11 cellular contexts compared by ENCODE assay signal in the genomic region with DNA sequence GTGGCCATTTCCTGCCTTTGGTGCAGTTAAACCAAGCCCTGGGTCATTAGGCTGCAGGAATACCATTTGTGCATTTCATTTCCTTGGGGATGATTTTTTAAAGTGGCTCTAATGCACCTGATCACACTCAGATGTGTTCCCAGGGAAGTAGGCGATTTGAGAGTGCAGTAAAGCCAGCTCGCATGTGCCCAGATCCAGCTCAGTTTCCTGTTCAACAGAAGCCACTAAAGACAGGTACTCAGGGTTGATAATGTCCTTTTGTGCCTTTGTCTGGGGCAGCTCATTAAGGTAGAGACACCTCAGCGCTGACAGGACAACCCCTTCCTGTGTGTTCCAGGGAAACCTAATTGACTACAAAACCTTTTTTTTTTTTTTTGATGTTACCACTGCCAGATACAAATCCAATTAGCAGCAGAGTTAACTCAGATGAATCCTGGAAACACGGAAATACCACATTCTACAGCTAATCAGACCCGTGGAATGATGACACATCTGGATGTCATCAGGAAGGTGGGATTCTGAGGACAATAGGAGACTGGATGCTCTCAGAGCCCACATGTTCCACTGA. TPM values are rescaled to one million over a fixed set of nuclear protein-coding genes. Genes with fewer than 3 reads are reported as not detected.
DNase-seq lines count a peak whose midpoint lies in the region; ATAC-seq and TF ChIP-seq lines count a peak whose summit lies in the region.
"Had no signal": no experiment of that assay in that cellular context is flagged by ENCODE, and none has a peak within 500 bp of the region (broad histone marks: within the 10 kb centered on the region; RNA-seq: fewer than 3 reads in every experiment).

No MANE protein-coding gene starts in this region.

- H3K27me3 ChIP-seq in breast epithelium (no peaks in the 10 kb centered on the region), ectodermal cell (ENCODE audit: control insufficient read depth, insufficient read depth, low read length, poor library complexity, severe bottlenecking) (no peaks in the 10 kb centered on the region), Karpas-422 (ENCODE audit: low read length) (no peaks in the 10 kb centered on the region)

- H4K20me1 ChIP-seq in Karpas-422 (ENCODE audit: insufficient read depth, low read depth, low read length): no peaks in the 10 kb centered on the region

- TF ChIP-seq CTCF in breast epithelium (IDR thresholded peaks at IDR 0.05): no peak
- TF ChIP-seq CTCF in MCF 10A (IDR thresholded peaks at IDR 0.05; ENCODE audit: unreplicated experiment): no peak

- H3K36me3 ChIP-seq in breast epithelium: no peaks in the 10 kb centered on the region
- no peaks in the 10 kb centered on the region for H3K36me3 ChIP-seq in ectodermal cell (ENCODE audit: control insufficient read depth, insufficient read depth, low read length)
- no peaks in the 10 kb centered on the region for H3K36me3 ChIP-seq in Karpas-422 (ENCODE audit: insufficient read depth, low read length)

- no peaks in the 10 kb centered on the region for H3K36me3 Mint-ChIP-seq in MCF 10A (ENCODE audit: insufficient read depth, unreplicated experiment)

- POLR2A ChIA-PET in MCF 10A (lab: Yijun Ruan, JAX): no interaction called here

- 87 to 91% methylated on average over 5 of the region's 5 CpGs for WGBS in ectodermal cell, 2 experiments

- intact Hi-C loops in breast epithelium (cut with DNase I; ENCODE audit: low total_unique reads) (no loop called here), MCF 10A (cut with micrococcal nuclease) (no loop called here)

- no peak for TF ChIP-seq POLR2A in breast epithelium (IDR thresholded peaks at IDR 0.05)

- H3K4me1 ChIP-seq in breast epithelium: no peaks in the 10 kb centered on the region
- H3K4me1 ChIP-seq in ectodermal cell (ENCODE audit: control insufficient read depth, insufficient read depth, low read length): peaks cover 21% of the 10 kb centered on the region
- H3K4me1 ChIP-seq in Karpas-422 (ENCODE audit: low read length): no peaks in the 10 kb centered on the region

- no peaks in the 10 kb centered on the region for H3K79me2 ChIP-seq in Karpas-422 (ENCODE audit: low read length)

- H3K9ac ChIP-seq in Karpas-422 (ENCODE audit: low read length): no peak overlapping the region

- H3K27ac Mint-ChIP-seq in MCF 10A (ENCODE audit: low read depth, unreplicated experiment): no peak overlapping the region
- peak overlapping the region; percentile 98 to 99 for H3K27ac Mint-ChIP-seq in stimulated activated naive CD8-positive, alpha-beta T cell treated with anti-CD3 and anti-CD28 coated beads, Interleukin-15, amount 100 ng/mL, for 72 hours

- H3K4me1 Mint-ChIP-seq in MCF 10A (ENCODE audit: insufficient read depth, unreplicated experiment): peaks cover 18% of the 10 kb centered on the region
- H3K4me1 Mint-ChIP-seq in stimulated activated naive CD8-positive, alpha-beta T cell treated with anti-CD3 and anti-CD28 coated beads, Interleukin-15, amount 100 ng/mL, for 72 hours: peaks cover 73% of the 10 kb centered on the region

- H3K9me3 ChIP-seq in breast epithelium (no peaks in the 10 kb centered on the region), ectodermal cell (ENCODE audit: control insufficient read depth, low read length) (no peaks in the 10 kb centered on the region), Karpas-422 (ENCODE audit: low read length) (no peaks in the 10 kb centered on the region)

- CTCF ChIA-PET in MCF 10A (lab: Yijun Ruan, JAX): interaction anchor here (1.5 kb wide), 1 partner anchor 206 kb away, joined by 8 read pairs; no protein-coding TSS in a partner anchor

- H2AFZ ChIP-seq in Karpas-422 (ENCODE audit: low read length): no peak overlapping the region

- H3K27ac ChIP-seq in breast epithelium (peak overlapping the region; percentile 79 to 89), ectodermal cell (ENCODE audit: insufficient read depth, low read depth, low read length, poor library complexity, severe bottlenecking) (peak overlapping the region; percentile 33), Karpas-422 (ENCODE audit: low read length) (no peak overlapping the region)
- H3K27ac ChIP-seq: SK-N-MC had no signal

- no peaks in the 10 kb centered on the region for H3K9me2 ChIP-seq in Karpas-422 (replicated peaks; ENCODE audit: insufficient read depth, low read length)

- H3K4me3 ChIP-seq in breast epithelium (no peak overlapping the region), ectodermal cell (ENCODE audit: insufficient read depth, low read depth, low read length) (no peak overlapping the region), Karpas-422 (ENCODE audit: low read length) (no peak overlapping the region)
- H3K4me3 ChIP-seq: SK-N-MC had no signal

- H3K4me3 Mint-ChIP-seq in MCF 10A (ENCODE audit: unreplicated experiment): no peak overlapping the region
- H3K4me3 Mint-ChIP-seq in stimulated activated naive CD8-positive, alpha-beta T cell treated with anti-CD3 and anti-CD28 coated beads, Interleukin-15, amount 100 ng/mL, for 72 hours: peak overlapping the region; percentile 59 to 84

- no peaks in the 10 kb centered on the region for H3K9me3 Mint-ChIP-seq in MCF 10A (ENCODE audit: unreplicated experiment)
- no peaks in the 10 kb centered on the region for H3K9me3 Mint-ChIP-seq in stimulated activated naive CD8-positive, alpha-beta T cell treated with anti-CD3 and anti-CD28 coated beads, Interleukin-15, amount 100 ng/mL, for 72 hours

- no peak for ATAC-seq in stimulated activated naive CD8-positive, alpha-beta T cell treated with anti-CD3 and anti-CD28 coated beads, Interleukin-15, amount 100 ng/mL, for 72 hours
- no peak for ATAC-seq in GM21526 (IDR thresholded peaks at IDR 0.05; ENCODE audit: low FRiP score, unreplicated experiment)

- BruUV-seq in MCF 10A (replicated peaks; lab: Mats Ljungman, UMichigan): no TSS peak

- H3K27me3 Mint-ChIP-seq in MCF 10A (ENCODE audit: insufficient read depth, unreplicated experiment): no peaks in the 10 kb centered on the region
- no peaks in the 10 kb centered on the region for H3K27me3 Mint-ChIP-seq in stimulated activated naive CD8-positive, alpha-beta T cell treated with anti-CD3 and anti-CD28 coated beads, Interleukin-15, amount 100 ng/mL, for 72 hours

- DNase-seq in breast epithelium (ENCODE audit: low spot score in 2 of 2) (no peak), MCF 10A (ENCODE audit: unreplicated experiment) (no peak), NCI-H774 (lab: John Stamatoyannopoulos, UW) (peak; percentile 20), Karpas-422 (no peak), cortex of kidney (lab: John Stamatoyannopoulos, UW) (no peak)
- DNase-seq in stimulated activated naive CD8-positive, alpha-beta T cell treated with anti-CD3 and anti-CD28 coated beads, Interleukin-15, amount 100 ng/mL, for 72 hours: no peak
- DNase-seq: NCI-H1048 had no signal

- no peak overlapping the region for H3K4me2 ChIP-seq in Karpas-422 (ENCODE audit: low read depth, low read length, poor library complexity, severe bottlenecking)

RNA-seq across cellular contexts. Expression of a gene that starts 15.2 kb away (rescaled TPM):
- total RNA-seq in breast epithelium: 1 to 10 TPM in 1 of 3 donors, not detected in 2; 8.2 TPM
- total RNA-seq in MCF 10A (2022): not detected in 2 replicates
- not detected for polyA plus RNA-seq in ectodermal cell (2013, experiment 1 of 4)
- polyA plus RNA-seq in ectodermal cell (2013, experiment 2 of 4): 0.11 TPM
- polyA plus RNA-seq in ectodermal cell (2013, experiment 3 of 4): not detected
- polyA plus RNA-seq in ectodermal cell (2013, experiment 4 of 4): not detected
- not detected in 2 replicates for total RNA-seq in Karpas-422 (2014; rRNA removed; shearing (Covaris generic); ENCODE audit: low replicate concordance)
- total RNA-seq: frontal cortex had no signal
